ENCODE assay signal across 9 cellular contexts in genomic region chr4:147682755-147683154, GRCh38. TPM values are rescaled to one million over a fixed set of nuclear protein-coding genes. Genes with fewer than 3 reads are reported as not detected.
DNase-seq lines count a peak whose midpoint lies in the region; ATAC-seq and TF ChIP-seq lines count a peak whose summit lies in the region.
"Had no signal": no experiment of that assay in that cellular context is flagged by ENCODE, and none has a peak within 500 bp of the region (broad histone marks: within the 10 kb centered on the region; RNA-seq: fewer than 3 reads in every experiment).

No MANE protein-coding gene starts in this region.

- H3K36me3 ChIP-seq in MG63: peaks cover 5% of the 10 kb centered on the region; the same call in 1 of the 2 replicates

- peaks cover 55% of the 10 kb centered on the region for H3K36me3 Mint-ChIP-seq in CD4-positive, alpha-beta T cell (ENCODE audit: low read depth)
- H3K36me3 Mint-ChIP-seq in dendritic cell treated with granulocyte-macrophage colony-stimulating factor and Interleukin-4, amounts not matched to agents 40 ng/mL and 50 ng/mL, for 4 days (ENCODE audit: low read depth): peaks cover 30% of the 10 kb centered on the region
- no peaks in the 10 kb centered on the region for H3K36me3 Mint-ChIP-seq in natural killer cell treated with Interleukin-12 subunit alpha and Interleukin-12 subunit beta and Interleukin-15 and Interleukin-18, amount 100 ng/mL, for 72 hours

- intact Hi-C loops in CD4-positive, alpha-beta T cell (cut with DNase I, micrococcal nuclease): loop anchor here in 1 of 2 experiments (2.0 to 10.0 kb wide), 2 partner anchors 66 to 762 kb away; partner anchors contain the start of genes NR3C2 and TMEM184C
- intact Hi-C loops in dendritic cell treated with granulocyte-macrophage colony-stimulating factor and Interleukin-4, amounts not matched to agents 40 ng/mL and 50 ng/mL, for 4 days (cut with micrococcal nuclease): no loop called here

- H3K27ac Mint-ChIP-seq in CD4-positive, alpha-beta T cell: peak overlapping the region; percentile 100
- H3K27ac Mint-ChIP-seq in dendritic cell treated with granulocyte-macrophage colony-stimulating factor and Interleukin-4, amounts not matched to agents 40 ng/mL and 50 ng/mL, for 4 days: peak overlapping the region; percentile 91
- peak overlapping the region; percentile 81 to 90 for H3K27ac Mint-ChIP-seq in natural killer cell treated with Interleukin-12 subunit alpha and Interleukin-12 subunit beta and Interleukin-15 and Interleukin-18, amount 100 ng/mL, for 72 hours

- H3K27ac ChIP-seq in CD4-positive, alpha-beta T cell (ENCODE audit: low read depth, low read length): no peak overlapping the region

- H3K4me1 Mint-ChIP-seq in CD4-positive, alpha-beta T cell (ENCODE audit: low read depth): peaks cover 42% of the 10 kb centered on the region
- peaks cover 22% of the 10 kb centered on the region for H3K4me1 Mint-ChIP-seq in dendritic cell treated with granulocyte-macrophage colony-stimulating factor and Interleukin-4, amounts not matched to agents 40 ng/mL and 50 ng/mL, for 4 days (ENCODE audit: low read depth)
- H3K4me1 Mint-ChIP-seq in natural killer cell treated with Interleukin-12 subunit alpha and Interleukin-12 subunit beta and Interleukin-15 and Interleukin-18, amount 100 ng/mL, for 72 hours (ENCODE audit: low read depth in 2 of 2): peaks cover 19 to 20% of the 10 kb centered on the region in 2 donors

- no peak for TF ChIP-seq CTCF in CD4-positive, alpha-beta T cell (IDR thresholded peaks at IDR 0.05)

- POLR2A ChIA-PET in CD4-positive, alpha-beta T cell (lab: Charles Lee): interaction anchor here (0.7 to 3.8 kb wide), 4 partner anchors 39 to 760 kb away, joined by 3 to 87 read pairs (median 38); partner anchors contain the start of genes ARHGAP10, NR3C2 and TMEM184C

- H3K27me3 Mint-ChIP-seq in CD4-positive, alpha-beta T cell: peaks cover 14% of the 10 kb centered on the region
- no peaks in the 10 kb centered on the region for H3K27me3 Mint-ChIP-seq in dendritic cell treated with granulocyte-macrophage colony-stimulating factor and Interleukin-4, amounts not matched to agents 40 ng/mL and 50 ng/mL, for 4 days
- H3K27me3 Mint-ChIP-seq in natural killer cell treated with Interleukin-12 subunit alpha and Interleukin-12 subunit beta and Interleukin-15 and Interleukin-18, amount 100 ng/mL, for 72 hours: no peaks in the 10 kb centered on the region

- CTCF ChIA-PET in CD4-positive, alpha-beta T cell (lab: Charles Lee): interaction anchor here (1.4 kb wide), 1 partner anchor 184 kb away, joined by 4 read pairs; no protein-coding TSS in a partner anchor

- peak overlapping the region; percentile 74 for H3K4me3 ChIP-seq in MG63

- H3K9me3 Mint-ChIP-seq in CD4-positive, alpha-beta T cell: no peaks in the 10 kb centered on the region
- no peaks in the 10 kb centered on the region for H3K9me3 Mint-ChIP-seq in dendritic cell treated with granulocyte-macrophage colony-stimulating factor and Interleukin-4, amounts not matched to agents 40 ng/mL and 50 ng/mL, for 4 days
- no peaks in the 10 kb centered on the region for H3K9me3 Mint-ChIP-seq in natural killer cell treated with Interleukin-12 subunit alpha and Interleukin-12 subunit beta and Interleukin-15 and Interleukin-18, amount 100 ng/mL, for 72 hours

- ATAC-seq in CD4-positive, alpha-beta T cell (ENCODE audit: poor library complexity): no peak
- ATAC-seq in natural killer cell treated with Interleukin-12 subunit alpha and Interleukin-12 subunit beta and Interleukin-15 and Interleukin-18, amount 100 ng/mL, for 72 hours: no peak
- ATAC-seq in GM21737 (IDR thresholded peaks at IDR 0.05; ENCODE audit: unreplicated experiment) (no peak), HG02678 (IDR thresholded peaks at IDR 0.05; ENCODE audit: unreplicated experiment) (no peak)

- H3K27me3 ChIP-seq in CD4-positive, alpha-beta T cell (ENCODE audit: control insufficient read depth, insufficient read depth, low read length): no peaks in the 10 kb centered on the region
- no peaks in the 10 kb centered on the region for H3K27me3 ChIP-seq in MG63

- H3K4me3 Mint-ChIP-seq in CD4-positive, alpha-beta T cell: peak overlapping the region; percentile 98
- H3K4me3 Mint-ChIP-seq in dendritic cell treated with granulocyte-macrophage colony-stimulating factor and Interleukin-4, amounts not matched to agents 40 ng/mL and 50 ng/mL, for 4 days: peak overlapping the region; percentile 86
- H3K4me3 Mint-ChIP-seq in natural killer cell treated with Interleukin-12 subunit alpha and Interleukin-12 subunit beta and Interleukin-15 and Interleukin-18, amount 100 ng/mL, for 72 hours: peak overlapping the region; percentile 84

- DNase-seq in CD4-positive, alpha-beta T cell: no peak
- DNase-seq in MG63 (no peak), NCI-H526 (lab: John Stamatoyannopoulos, UW) (no peak), Kasumi-1 (lab: John Stamatoyannopoulos, UW) (no peak)
- no peak for DNase-seq in natural killer cell treated with Interleukin-12 subunit alpha and Interleukin-12 subunit beta and Interleukin-15 and Interleukin-18, amount 100 ng/mL, for 72 hours (ENCODE audit: low spot score)
- DNase-seq: NCI-H526 treated with DMSO at 0.1 percent for 48 hours had no signal

- H3K9me3 ChIP-seq in CD4-positive, alpha-beta T cell (ENCODE audit: control insufficient read depth, low read length): no peaks in the 10 kb centered on the region
- no peaks in the 10 kb centered on the region for H3K9me3 ChIP-seq in MG63

RNA-seq across cellular contexts. Expression of gene PRMT9, which starts 1.2 kb away (rescaled TPM):
- total RNA-seq in CD4-positive, alpha-beta T cell: 10 to 100 TPM; 21.0 to 21.1 TPM
- total RNA-seq in MG63 (2014; rRNA removed; shearing (Covaris generic); ENCODE audit: low replicate concordance): 3.1 and 3.9 TPM in 2 replicates
- total RNA-seq in natural killer cell treated with Interleukin-12 subunit alpha and Interleukin-12 subunit beta and Interleukin-15 and Interleukin-18, amount 100 ng/mL, for 72 hours: 10 to 100 TPM in 1 of 2 donors, 1 to 10 TPM in 1; 6.5 to 11.8 TPM

RNA-seq across cellular contexts. Expression of gene ARHGAP10, which starts 49.1 kb away (rescaled TPM):
- 1 to 10 TPM; 5.6 to 5.7 TPM for total RNA-seq in CD4-positive, alpha-beta T cell
- total RNA-seq in MG63 (2014; rRNA removed; shearing (Covaris generic); ENCODE audit: low replicate concordance): 7.7 and 15.2 TPM in 2 replicates
- total RNA-seq in natural killer cell treated with Interleukin-12 subunit alpha and Interleukin-12 subunit beta and Interleukin-15 and Interleukin-18, amount 100 ng/mL, for 72 hours: 10 to 100 TPM in 1 of 2 donors, 1 to 10 TPM in 1; 7.4 to 11.4 TPM
